In genomic region chr2:236503100-236503499, GRCh38 we compare ENCODE assay signal across 17 cellular contexts.
DNase-seq lines count a peak whose midpoint lies in the region; ATAC-seq, FAIRE-seq and TF ChIP-seq lines count a peak whose summit lies in the region.
"Had no signal": no experiment of that assay in that cellular context is flagged by ENCODE, and none has a peak within 500 bp of the region (broad histone marks: within the 10 kb centered on the region; RNA-seq: fewer than 3 reads in every experiment).

No MANE protein-coding gene starts in this region.

- H3K27me3 ChIP-seq in GM12878 (replicated peaks in 1 of 2; ENCODE audit: control insufficient read depth in 2 of 2, insufficient read depth in 2 of 2, low read length in 1 of 2): peaks cover 2 to 7% of the 10 kb centered on the region in 2 experiments; a peak in 3 of 4 replicates

- H3K36me3 ChIP-seq in GM12878 (ENCODE audit: control insufficient read depth in 2 of 2, insufficient read depth in 2 of 2, low read length in 1 of 2): no peaks in the 10 kb centered on the region

- no peaks in the 10 kb centered on the region for H3K79me2 ChIP-seq in GM12878 (ENCODE audit: control insufficient read depth, insufficient read depth, low read length)

- POLR2A ChIA-PET in GM12878 (lab: Charles Lee): no interaction called here

- no peaks in the 10 kb centered on the region for H4K20me1 ChIP-seq in GM12878 (ENCODE audit: control insufficient read depth, insufficient read depth)

- TF ChIP-seq CTCF in AG09319 (IDR thresholded peaks at IDR 0.05; ENCODE audit: low read depth, low read length): peak; percentile 13
- peak; percentile 52; the same call in 1 of the 2 replicates for TF ChIP-seq CTCF in GM12875 (IDR thresholded peaks at IDR 0.05; ENCODE audit: borderline replicate concordance, insufficient read depth, low read depth, low read length)
- peak; percentile 11 to 33 (median 12); a peak in 2 of 6 replicates for TF ChIP-seq CTCF in GM12878 (IDR thresholded peaks at IDR 0.05 in 2 of 3, conservative IDR thresholded peaks at IDR 0.05 in 1 of 3; ENCODE audit: control insufficient read depth in 2 of 3, extremely low read depth in 1 of 3, insufficient read depth in 1 of 3, low read depth in 3 of 3, low read length in 3 of 3)

- no peak overlapping the region for H3K4me2 ChIP-seq in GM12878 (ENCODE audit: control insufficient read depth, insufficient read depth)

- CTCF ChIA-PET in GM12878 (lab: Yijun Ruan, JAX): interaction anchor here (1.3 kb wide), 1 partner anchor 67 kb away, joined by 4 read pairs; the partner anchor contains the start of gene ACKR3

- BruUV-seq in GM12878 (replicated peaks; lab: Mats Ljungman, UMichigan): no TSS peak

- H3K4me3 ChIP-seq in GM12875 (ENCODE audit: low read depth, low read length): no peak overlapping the region
- H3K4me3 ChIP-seq in GM12878: no peak overlapping the region
- H3K4me3 ChIP-seq: coronary artery had no signal

- no peak for DNase-seq in AG09319 (ENCODE audit: extremely low read depth, low read depth)
- no peak for DNase-seq in GM12878 (ENCODE audit: low read depth, low spot score)
- DNase-seq in iPS-NIHi7 (ENCODE audit: extremely low spot score): peak; percentile 32
- no peak for DNase-seq in NCI-H345 (lab: John Stamatoyannopoulos, UW)
- DNase-seq: CD4-positive, alpha-beta T cell; IMR-90; NCI-H1694 treated with DMSO at 0.1 percent for 48 hours; NK-92 treated with Interleukin-12 subunit alpha and Interleukin-12 subunit beta, amount 100 ng/mL, for 24 hours; occipital lobe; stimulated activated CD4-positive, alpha-beta T cell treated with anti-CD3 and anti-CD28 coated beads, Interleukin-2, amount 100 ng/mL, for 24 hours; stimulated activated naive CD8-positive, alpha-beta T cell treated with anti-CD3 and anti-CD28 coated beads, Interleukin-15, Interleukin-2, amounts not matched to agents 100 U/mL and 50 U/mL, for 24 hours had no signal

- FAIRE-seq in GM12878 (lab: Jason Lieb, UNC): no peak
- FAIRE-seq: GM19239 had no signal

- TF ChIP-seq EP300 in GM12878 (IDR thresholded peaks at IDR 0.05; ENCODE audit: borderline replicate concordance in 1 of 2, control insufficient read depth in 1 of 2, low read depth in 2 of 2, low read length in 2 of 2): no peak

- peak; percentile 37; the same call in 1 of the 2 replicates for TF ChIP-seq RAD21 in GM12878 (IDR thresholded peaks at IDR 0.05; ENCODE audit: insufficient read depth, low read depth, low read length)

- RAD21 ChIA-PET in GM12878 (lab: Charles Lee; ENCODE audit: unreplicated experiment): interaction anchor here (1.0 to 1.2 kb wide), 2 partner anchors 68 to 556 kb away, joined by 3 read pairs; no protein-coding TSS in a partner anchor

- no peak overlapping the region for H3K27ac ChIP-seq in GM12878 (ENCODE audit: control insufficient read depth, insufficient read depth)
- H3K27ac ChIP-seq: coronary artery had no signal

- intact Hi-C loops in GM12878 (cut with micrococcal nuclease; ENCODE audit: unreplicated experiment): no loop called here

- H3K4me1 ChIP-seq in GM12878 (ENCODE audit: control insufficient read depth, insufficient read depth, low read length): no peaks in the 10 kb centered on the region

- no peak for TF ChIP-seq POLR2A in GM12878 (IDR thresholded peaks at IDR 0.05; ENCODE audit: low read depth, low read length)

- ATAC-seq in GM12878 (peak; percentile 50; the same call in 2 of the 3 replicates), GM21825 (IDR thresholded peaks at IDR 0.05; ENCODE audit: unreplicated experiment) (no peak), HG03097 (IDR thresholded peaks at IDR 0.05; ENCODE audit: low FRiP score, unreplicated experiment) (no peak), HG03432 (IDR thresholded peaks at IDR 0.05; ENCODE audit: unreplicated experiment) (no peak)
- ATAC-seq: stimulated activated naive CD8-positive, alpha-beta T cell treated with anti-CD3 and anti-CD28 coated beads, Interleukin-15, Interleukin-2, amounts not matched to agents 100 U/mL and 50 U/mL, for 24 hours had no signal

- H3K9ac ChIP-seq in GM12878 (ENCODE audit: control insufficient read depth, insufficient read depth, low read length): no peak overlapping the region

- SMC1A ChIA-PET in GM12878 (lab: Charles Lee; ENCODE audit: uncharacterized antibody, unreplicated experiment): no interaction called here

- peaks cover 7% of the 10 kb centered on the region; the same call in 2 of the 3 replicates for H3K9me3 ChIP-seq in GM12878 (replicated peaks; ENCODE audit: control insufficient read depth, insufficient read depth, low read length)

- 42% methylated on average over 5 of the region's 6 CpGs for WGBS in GM12878 (ENCODE audit: insufficient coverage, insufficient replicate concordance, low lambda C conversion rate, missing lambda C conversion rate)

- H2AFZ ChIP-seq in GM12878 (ENCODE audit: control insufficient read depth, low read depth, low read length): no peak overlapping the region

- in situ Hi-C loops in GM12878 (cut with MboI): no loop called here

TF ChIP-seq in GM12878, 131 proteins besides CTCF, POLR2A, EP300 and RAD21:
- TF ChIP-seq SMC3 (IDR thresholded peaks at IDR 0.05; ENCODE audit: borderline replicate concordance, low read length) (peak; percentile 30; the same call in 1 of the 2 replicates), ZNF592 (IDR thresholded peaks at IDR 0.05) (no peak)
